Comparison of ENCODE assay signal across 9 cellular contexts in genomic region chr15:48641416-48641815, GRCh38. TPM values are rescaled to one million over a fixed set of nuclear protein-coding genes. Genes with fewer than 3 reads are reported as not detected.
A peak's percentile ranks its signal among the peaks of the same experiment; 100 is the strongest.
DNase-seq lines count a peak whose midpoint lies in the region; ATAC-seq, FAIRE-seq and TF ChIP-seq lines count a peak whose summit lies in the region.
"Had no signal": no experiment of that assay in that cellular context is flagged by ENCODE, and none has a peak within 500 bp of the region (broad histone marks: within the 10 kb centered on the region; RNA-seq: fewer than 3 reads in every experiment).

No MANE protein-coding gene starts in this region.

- peak overlapping the region; percentile 71 for H3K9ac ChIP-seq in astrocyte (ENCODE audit: low read length)

- H3K4me1 Mint-ChIP-seq in astrocyte (ENCODE audit: low read depth, unreplicated experiment), result peaks cover 18% of the 10 kb centered on the region
- no peaks in the 10 kb centered on the region for H3K4me1 Mint-ChIP-seq in immature natural killer cell

- H3K27me3 Mint-ChIP-seq in astrocyte (ENCODE audit: low read depth, unreplicated experiment) (no peaks in the 10 kb centered on the region), immature natural killer cell (ENCODE audit: low read depth in 3 of 3) (peaks cover under 1 to 10% (median 1%) of the 10 kb centered on the region in 3 donors)

- TF ChIP-seq CTCF in astrocyte (IDR thresholded peaks at IDR 0.05; ENCODE audit: insufficient read depth, low read depth, low read length), result no peak

- H3K4me1 ChIP-seq in astrocyte (ENCODE audit: insufficient read depth, low read length), result peaks cover 25% of the 10 kb centered on the region

- peaks cover 2% of the 10 kb centered on the region for H3K9me3 Mint-ChIP-seq in astrocyte (ENCODE audit: unreplicated experiment)
- H3K9me3 Mint-ChIP-seq in immature natural killer cell, result peaks cover 0 to 4% (median 0%) of the 10 kb centered on the region in 6 donors

- peaks cover 27% of the 10 kb centered on the region for H3K36me3 ChIP-seq in astrocyte (ENCODE audit: insufficient read depth, low read length)

- peaks cover 99% of the 10 kb centered on the region for H3K79me2 ChIP-seq in astrocyte (ENCODE audit: insufficient read depth, low read length)

- peak overlapping the region; percentile 30 for H3K4me3 ChIP-seq in astrocyte (ENCODE audit: insufficient read depth, low read depth, low read length)
- H3K4me3 ChIP-seq: SK-N-MC had no signal

- FAIRE-seq in astrocyte (lab: Jason Lieb, UNC), result peak; percentile 66

- DNase-seq in Daoy (ENCODE audit: low read depth) (peak; percentile 39), HT1080 (ENCODE audit: low read depth) (peak; percentile 45), astrocyte (ENCODE audit: low read depth) (no peak), medulla oblongata (ENCODE audit: extremely low spot score) (peak; percentile 75), immature natural killer cell (no peak)
- no peak for DNase-seq in activated CD4-positive, alpha-beta T cell treated with anti-CD3 and anti-CD28 coated beads, Interleukin-2, amount 50 U/mL, for 1 hour
- DNase-seq in central memory CD4-positive, alpha-beta T cell, result no peak

- no peaks in the 10 kb centered on the region for H3K9me3 ChIP-seq in astrocyte (ENCODE audit: insufficient read depth, low read depth, low read length)

- no peak overlapping the region for H3K27ac Mint-ChIP-seq in astrocyte (ENCODE audit: unreplicated experiment)
- H3K27ac Mint-ChIP-seq in immature natural killer cell, result no peak overlapping the region

- no peak for ATAC-seq in GM21529 (IDR thresholded peaks at IDR 0.05; ENCODE audit: unreplicated experiment)

- no peaks in the 10 kb centered on the region for H3K27me3 ChIP-seq in astrocyte (ENCODE audit: insufficient read depth, low read length)

- no peak overlapping the region for H3K27ac ChIP-seq in astrocyte (ENCODE audit: low read depth, low read length)
- H3K27ac ChIP-seq: SK-N-MC had no signal

- H3K4me2 ChIP-seq in astrocyte (ENCODE audit: low read length), result peak overlapping the region; percentile 84

- H3K36me3 Mint-ChIP-seq in astrocyte (ENCODE audit: low read depth, unreplicated experiment) (peaks cover 11% of the 10 kb centered on the region), immature natural killer cell (no peaks in the 10 kb centered on the region)

- no peak overlapping the region for H2AFZ ChIP-seq in astrocyte (ENCODE audit: low read depth, low read length)

- H4K20me1 ChIP-seq in astrocyte (ENCODE audit: insufficient read depth, low read length), result peaks cover 52% of the 10 kb centered on the region

- H3K4me3 Mint-ChIP-seq in astrocyte (ENCODE audit: unreplicated experiment) (peak overlapping the region; percentile 74), immature natural killer cell (no peak overlapping the region)

RNA-seq across cellular contexts. Expression of gene FBN1, which starts 4.1 kb away (rescaled TPM):
- 73.7 and 80.0 TPM in 2 replicates for total RNA-seq in Daoy (2014; rRNA removed; shearing (Covaris generic))
- 18.5 and 21.0 TPM in 2 replicates for total RNA-seq in HT1080 (2014; rRNA removed; shearing (Covaris generic))
- polyA plus RNA-seq in HT1080 (2015; cell fraction: cytosol; rRNA removed), result 3.6 and 6.0 TPM in 2 replicates
- 94.2 and 97.7 TPM in 2 replicates for polyA plus RNA-seq in HT1080 (2015; cell fraction: nucleus; rRNA removed)
- total RNA-seq in astrocyte, result 210 and 298 TPM in 2 replicates
- polyA plus RNA-seq in immature natural killer cell, result under 1 TPM in 1 of 3 donors, not detected in 2; 0.22 TPM

Comparison
In these comparisons a context has a peak if more than half of its experiments do, and no peak if none do; other contexts are left out.
1. DNase-seq: peak in Daoy (single experiment), HT1080 (single experiment) and medulla oblongata (single experiment); none in astrocyte (single experiment), activated CD4-positive, alpha-beta T cell treated with anti-CD3 and anti-CD28 coated beads, Interleukin-2, amount 50 U/mL, for 1 hour (single experiment), central memory CD4-positive, alpha-beta T cell (single experiment) and immature natural killer cell (0 of 3).